ENCODE assay signal across 1 cellular context in genomic region chrX:1323315-1323714, GRCh38.
A peak's percentile ranks its signal among the peaks of the same experiment; 100 is the strongest.
TF ChIP-seq lines count a peak whose summit lies in the region.

No MANE protein-coding gene starts in this region.

TF ChIP-seq in HepG2, 621 proteins besides CTCF, POLR2A, EP300 and RAD21:
- TF ChIP-seq HNRNPL (IDR thresholded peaks at IDR 0.05; ENCODE audit: low read depth, low read length) (no peak), PAXIP1 (CRISPR knock-in tag; conservative IDR thresholded peaks at IDR 0.05) (no peak), ZNF12 (CRISPR knock-in tag; IDR thresholded peaks at IDR 0.05) (peak; percentile 91), ZNF121 (CRISPR knock-in tag; IDR thresholded peaks at IDR 0.05) (peak; percentile 83), SNAI1 (CRISPR knock-in tag; IDR thresholded peaks at IDR 0.05; ENCODE audit: borderline replicate concordance) (no peak), MEF2D (CRISPR knock-in tag; IDR thresholded peaks at IDR 0.05) (0 out of 2 replicates have a peak, but pooled peaks have one; percentile 25), ZMYM2 (CRISPR knock-in tag; IDR thresholded peaks at IDR 0.05) (no peak), NFATC3 (CRISPR knock-in tag; IDR thresholded peaks at IDR 0.05) (no peak), RERE (CRISPR knock-in tag; IDR thresholded peaks at IDR 0.05; ENCODE audit: low read depth) (no peak), ZNF841 (CRISPR knock-in tag; IDR thresholded peaks at IDR 0.05; ENCODE audit: borderline replicate concordance) (no peak), ZNF564 (CRISPR knock-in tag; IDR thresholded peaks at IDR 0.05) (no peak), IRF2 (CRISPR knock-in tag; IDR thresholded peaks at IDR 0.05) (no peak), GZF1 (CRISPR knock-in tag; IDR thresholded peaks at IDR 0.05) (peak; percentile 60; the same call in 1 of the 2 replicates), ZNF326 (CRISPR knock-in tag; IDR thresholded peaks at IDR 0.05; ENCODE audit: borderline replicate concordance) (no peak), XRCC5 (optimal IDR thresholded peaks at IDR 0.05; ENCODE audit: low read length) (peak; percentile 32), HMGXB4 (CRISPR knock-in tag; IDR thresholded peaks at IDR 0.05; ENCODE audit: borderline replicate concordance in 1 of 2, low read depth in 1 of 2) (0 out of 4 replicates have a peak, but pooled peaks of 1 of the 2 experiments have one; percentile 18), STAG1 (CRISPR knock-in tag; IDR thresholded peaks at IDR 0.05) (peak; percentile 72), YEATS2 (CRISPR knock-in tag; IDR thresholded peaks at IDR 0.05; ENCODE audit: borderline replicate concordance) (no peak), MZF1 (CRISPR knock-in tag; IDR thresholded peaks at IDR 0.05; ENCODE audit: borderline replicate concordance) (no peak), NR2C2 (CRISPR knock-in tag; IDR thresholded peaks at IDR 0.05; ENCODE audit: borderline replicate concordance) (no peak), FOXO4 (CRISPR knock-in tag; conservative IDR thresholded peaks at IDR 0.05) (no peak), SRF (IDR thresholded peaks at IDR 0.05; ENCODE audit: low read depth, low read length) (no peak), SP5 (CRISPR knock-in tag; IDR thresholded peaks at IDR 0.05; ENCODE audit: borderline replicate concordance, low read depth) (no peak), RELA (CRISPR knock-in tag; IDR thresholded peaks at IDR 0.05) (no peak), MTA1 (CRISPR knock-in tag; IDR thresholded peaks at IDR 0.05; ENCODE audit: borderline replicate concordance) (no peak), SMC3 (IDR thresholded peaks at IDR 0.05; ENCODE audit: low read length) (peak; percentile 22; the same call in 1 of the 2 replicates), ZNF296 (CRISPR knock-in tag; conservative IDR thresholded peaks at IDR 0.05) (no peak), ZNF225 (CRISPR knock-in tag; IDR thresholded peaks at IDR 0.05) (no peak), SALL1 (CRISPR knock-in tag; IDR thresholded peaks at IDR 0.05) (peak; percentile 27; the same call in 1 of the 2 replicates), SMYD3 (CRISPR knock-in tag; IDR thresholded peaks at IDR 0.05) (no peak), ZNF263 (CRISPR knock-in tag; IDR thresholded peaks at IDR 0.05) (0 out of 2 replicates have a peak, but pooled peaks have one; percentile 36), ZEB1 (IDR thresholded peaks at IDR 0.05; ENCODE audit: insufficient replicate concordance, low read depth) (no peak), ZNF101 (CRISPR knock-in tag; IDR thresholded peaks at IDR 0.05; ENCODE audit: borderline replicate concordance, low read depth) (no peak)
